In genomic region chr10:69319911-69320316, GRCh38 we compare ENCODE assay signal across 8 cellular contexts. TPM values are rescaled to one million over a fixed set of nuclear protein-coding genes. Genes with fewer than 3 reads are reported as not detected.
A peak's percentile ranks its signal among the peaks of the same experiment; 100 is the strongest.
DNase-seq lines count a peak whose midpoint lies in the region; ATAC-seq and TF ChIP-seq lines count a peak whose summit lies in the region.

No MANE protein-coding gene starts in this region.

- H3K4me3 ChIP-seq in heart right ventricle: peak overlapping the region; percentile 68 to 100 (median 91)
- peak overlapping the region; percentile 68 to 93 (median 84) for H3K4me3 ChIP-seq in breast epithelium
- peak overlapping the region; percentile 87 for H3K4me3 ChIP-seq in mesodermal cell (ENCODE audit: extremely low read depth, insufficient read depth, low read length, poor library complexity, severe bottlenecking)
- peak overlapping the region; percentile 57 to 73 for H3K4me3 ChIP-seq in aorta (ENCODE audit: low read length in 2 of 2)

- H3K36me3 ChIP-seq in heart right ventricle (peaks cover 0 to 5% (median 0%) of the 10 kb centered on the region in 9 donors), breast epithelium (no peaks in the 10 kb centered on the region), mesodermal cell (ENCODE audit: control insufficient read depth, insufficient read depth, low read length) (peaks cover 15% of the 10 kb centered on the region), aorta (ENCODE audit: control insufficient read depth in 1 of 2, insufficient read depth in 2 of 2, low read length in 1 of 2) (no peaks in the 10 kb centered on the region)

- no peak for TF ChIP-seq POLR2A in breast epithelium (IDR thresholded peaks at IDR 0.05)

- H3K27me3 ChIP-seq in heart right ventricle: no peaks in the 10 kb centered on the region
- no peaks in the 10 kb centered on the region for H3K27me3 ChIP-seq in breast epithelium
- no peaks in the 10 kb centered on the region for H3K27me3 ChIP-seq in aorta (ENCODE audit: control insufficient read depth in 1 of 2, insufficient read depth in 2 of 2, low read length in 1 of 2)

- DNase-seq in heart right ventricle (no peak), Right ventricle myocardium inferior (ENCODE audit: missing footprints) (no peak), breast epithelium (ENCODE audit: low spot score in 2 of 2) (no peak), aorta (no peak), NCI-H1694 (lab: John Stamatoyannopoulos, UW) (no peak), posterior vena cava (ENCODE audit: low spot score) (no peak)

- no peak for ATAC-seq in heart right ventricle
- ATAC-seq in Right ventricle myocardium inferior: no peak
- no peak for ATAC-seq in aorta (ENCODE audit: low FRiP score)
- ATAC-seq in HG02981 (IDR thresholded peaks at IDR 0.05; ENCODE audit: unreplicated experiment): no peak

- 30 to 44% methylated on average over 7 of the region's 7 CpGs for WGBS in heart right ventricle, 2 donors
- WGBS in mesodermal cell (ENCODE audit: insufficient coverage in 2 of 2), 2 experiments: 44 to 50% methylated on average over 5 to 7 of the region's 7 CpGs
- 29 to 31% methylated on average over 7 of the region's 7 CpGs for WGBS in aorta, 2 donors

- intact Hi-C loops in heart right ventricle (cut with DNase I) (loop anchor here in 9 of 10 donors (2.0 to 10.0 kb wide), 11 partner anchors 41 to 87 kb away; no protein-coding TSS in a partner anchor), Right ventricle myocardium inferior (cut with DNase I) (loop anchor here (5.0 kb wide), 4 partner anchors 42 to 83 kb away; no protein-coding TSS in a partner anchor), breast epithelium (cut with DNase I; ENCODE audit: low total_unique reads) (no loop called here), aorta (cut with DNase I) (loop anchor here (2.0 to 5.0 kb wide), 6 partner anchors 43 to 83 kb away; no protein-coding TSS in a partner anchor), posterior vena cava (cut with DNase I) (loop anchor here in 1 of 2 donors (5.0 kb wide), 1 partner anchor 37 kb away; no protein-coding TSS in a partner anchor)

- H3K4me1 ChIP-seq in heart right ventricle (peaks cover 4 to 81% (median 47%) of the 10 kb centered on the region in 9 donors), breast epithelium (peaks cover 9 to 19% of the 10 kb centered on the region in 2 donors), mesodermal cell (ENCODE audit: control insufficient read depth, insufficient read depth, low read length, poor library complexity, severe bottlenecking) (peaks cover 56% of the 10 kb centered on the region), aorta (ENCODE audit: control insufficient read depth in 1 of 2, insufficient read depth in 2 of 2, low read length in 2 of 2) (peaks cover 0 to 8% of the 10 kb centered on the region in 2 donors)

- H3K9me3 ChIP-seq in heart right ventricle (no peaks in the 10 kb centered on the region), breast epithelium (no peaks in the 10 kb centered on the region), mesodermal cell (ENCODE audit: control insufficient read depth, low read length) (no peaks in the 10 kb centered on the region), aorta (ENCODE audit: control insufficient read depth, low read length) (no peaks in the 10 kb centered on the region)

- H3K27ac ChIP-seq in heart right ventricle: peak overlapping the region in 9 of 10 donors; percentile 82 to 99 (median 95)
- H3K27ac ChIP-seq in breast epithelium: peak overlapping the region; percentile 92 to 98
- no peak overlapping the region for H3K27ac ChIP-seq in mesodermal cell (ENCODE audit: low read depth, low read length, severe bottlenecking)
- peak overlapping the region in 1 of 2 donors; percentile 97 for H3K27ac ChIP-seq in aorta (ENCODE audit: low read depth in 1 of 2, low read length in 2 of 2)

- TF ChIP-seq CTCF in heart right ventricle (IDR thresholded peaks at IDR 0.05) (no peak), breast epithelium (IDR thresholded peaks at IDR 0.05) (no peak)

RNA-seq across cellular contexts. Expression of gene HK1, which starts 41.6 kb away (rescaled TPM):
- 100 to 1,000 TPM; 178 to 322 (median 239) TPM for total RNA-seq in heart right ventricle
- 100 to 1,000 TPM in 1 of 2 donors, 10 to 100 TPM in 1; 51.9 to 161 TPM for polyA plus RNA-seq in heart right ventricle
- 186 TPM for total RNA-seq in Right ventricle myocardium inferior
- total RNA-seq in breast epithelium: 10 to 100 TPM; 51.2 to 63.4 (median 57.4) TPM
- polyA plus RNA-seq in mesodermal cell (2013, experiment 1 of 2): 124 TPM
- polyA plus RNA-seq in mesodermal cell (2013, experiment 2 of 2): 105 TPM
- total RNA-seq in aorta: 100 to 1,000 TPM; 117 to 133 TPM
- polyA plus RNA-seq in aorta: 10 to 100 TPM; 41.7 to 67.6 TPM
- 100 to 1,000 TPM in 1 of 2 donors, 10 to 100 TPM in 1; 75.6 to 103 TPM for total RNA-seq in posterior vena cava
